Comparison of ENCODE assay signal across 1 cellular context in the genomic region with DNA sequence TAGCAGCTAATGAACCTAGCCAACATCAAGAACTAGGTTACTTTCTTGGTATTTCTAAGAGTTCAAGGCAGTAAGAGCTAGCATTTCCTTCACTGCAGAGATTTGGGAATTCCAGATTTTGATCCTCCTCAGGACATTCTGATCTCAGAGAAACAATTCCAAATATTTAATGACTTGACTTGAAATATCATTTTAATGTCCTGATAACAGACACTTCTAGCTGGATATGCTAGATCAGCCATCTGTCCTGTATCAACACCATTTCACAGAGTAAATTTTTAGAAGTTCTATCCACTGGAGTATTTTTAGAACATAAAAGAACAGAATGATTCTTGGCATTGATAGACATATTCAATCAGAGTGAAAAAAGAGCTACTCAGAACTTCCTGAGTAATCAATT.
TF ChIP-seq lines count a peak whose summit lies in the region.

No MANE protein-coding gene starts in this region.

TF ChIP-seq in SK-N-SH treated with all-trans-retinoic acid at 6 μM for 48 hours, 23 proteins besides CTCF, POLR2A, EP300 and RAD21 (continued from another document):
- TF ChIP-seq, protein P1, sequence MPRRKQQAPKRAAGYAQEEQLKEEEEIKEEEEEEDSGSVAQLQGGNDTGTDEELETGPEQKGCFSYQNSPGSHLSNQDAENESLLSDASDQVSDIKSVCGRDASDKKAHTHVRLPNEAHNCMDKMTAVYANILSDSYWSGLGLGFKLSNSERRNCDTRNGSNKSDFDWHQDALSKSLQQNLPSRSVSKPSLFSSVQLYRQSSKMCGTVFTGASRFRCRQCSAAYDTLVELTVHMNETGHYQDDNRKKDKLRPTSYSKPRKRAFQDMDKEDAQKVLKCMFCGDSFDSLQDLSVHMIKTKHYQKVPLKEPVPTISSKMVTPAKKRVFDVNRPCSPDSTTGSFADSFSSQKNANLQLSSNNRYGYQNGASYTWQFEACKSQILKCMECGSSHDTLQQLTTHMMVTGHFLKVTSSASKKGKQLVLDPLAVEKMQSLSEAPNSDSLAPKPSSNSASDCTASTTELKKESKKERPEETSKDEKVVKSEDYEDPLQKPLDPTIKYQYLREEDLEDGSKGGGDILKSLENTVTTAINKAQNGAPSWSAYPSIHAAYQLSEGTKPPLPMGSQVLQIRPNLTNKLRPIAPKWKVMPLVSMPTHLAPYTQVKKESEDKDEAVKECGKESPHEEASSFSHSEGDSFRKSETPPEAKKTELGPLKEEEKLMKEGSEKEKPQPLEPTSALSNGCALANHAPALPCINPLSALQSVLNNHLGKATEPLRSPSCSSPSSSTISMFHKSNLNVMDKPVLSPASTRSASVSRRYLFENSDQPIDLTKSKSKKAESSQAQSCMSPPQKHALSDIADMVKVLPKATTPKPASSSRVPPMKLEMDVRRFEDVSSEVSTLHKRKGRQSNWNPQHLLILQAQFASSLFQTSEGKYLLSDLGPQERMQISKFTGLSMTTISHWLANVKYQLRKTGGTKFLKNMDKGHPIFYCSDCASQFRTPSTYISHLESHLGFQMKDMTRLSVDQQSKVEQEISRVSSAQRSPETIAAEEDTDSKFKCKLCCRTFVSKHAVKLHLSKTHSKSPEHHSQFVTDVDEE (CRISPR knock-in tag; IDR thresholded peaks at IDR 0.05): 0 out of 2 replicates have a peak, but pooled peaks have one; percentile 44
- no peak for TF ChIP-seq RARB (CRISPR knock-in tag; IDR thresholded peaks at IDR 0.05)
- TF ChIP-seq PPARA (CRISPR knock-in tag; IDR thresholded peaks at IDR 0.05; ENCODE audit: borderline replicate concordance): no peak
- TF ChIP-seq ISL1 (CRISPR knock-in tag; IDR thresholded peaks at IDR 0.05): peak; percentile 67
- TF ChIP-seq SNAI2 (CRISPR knock-in tag; IDR thresholded peaks at IDR 0.05): 0 out of 2 replicates have a peak, but pooled peaks have one; percentile 51
- TF ChIP-seq, protein P2, sequence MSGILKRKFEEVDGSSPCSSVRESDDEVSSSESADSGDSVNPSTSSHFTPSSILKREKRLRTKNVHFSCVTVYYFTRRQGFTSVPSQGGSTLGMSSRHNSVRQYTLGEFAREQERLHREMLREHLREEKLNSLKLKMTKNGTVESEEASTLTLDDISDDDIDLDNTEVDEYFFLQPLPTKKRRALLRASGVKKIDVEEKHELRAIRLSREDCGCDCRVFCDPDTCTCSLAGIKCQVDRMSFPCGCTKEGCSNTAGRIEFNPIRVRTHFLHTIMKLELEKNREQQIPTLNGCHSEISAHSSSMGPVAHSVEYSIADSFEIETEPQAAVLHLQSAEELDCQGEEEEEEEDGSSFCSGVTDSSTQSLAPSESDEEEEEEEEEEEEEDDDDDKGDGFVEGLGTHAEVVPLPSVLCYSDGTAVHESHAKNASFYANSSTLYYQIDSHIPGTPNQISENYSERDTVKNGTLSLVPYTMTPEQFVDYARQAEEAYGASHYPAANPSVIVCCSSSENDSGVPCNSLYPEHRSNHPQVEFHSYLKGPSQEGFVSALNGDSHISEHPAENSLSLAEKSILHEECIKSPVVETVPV (CRISPR knock-in tag; IDR thresholded peaks at IDR 0.05): no peak
